20 cellular contexts compared by ENCODE assay signal in the genomic region with DNA sequence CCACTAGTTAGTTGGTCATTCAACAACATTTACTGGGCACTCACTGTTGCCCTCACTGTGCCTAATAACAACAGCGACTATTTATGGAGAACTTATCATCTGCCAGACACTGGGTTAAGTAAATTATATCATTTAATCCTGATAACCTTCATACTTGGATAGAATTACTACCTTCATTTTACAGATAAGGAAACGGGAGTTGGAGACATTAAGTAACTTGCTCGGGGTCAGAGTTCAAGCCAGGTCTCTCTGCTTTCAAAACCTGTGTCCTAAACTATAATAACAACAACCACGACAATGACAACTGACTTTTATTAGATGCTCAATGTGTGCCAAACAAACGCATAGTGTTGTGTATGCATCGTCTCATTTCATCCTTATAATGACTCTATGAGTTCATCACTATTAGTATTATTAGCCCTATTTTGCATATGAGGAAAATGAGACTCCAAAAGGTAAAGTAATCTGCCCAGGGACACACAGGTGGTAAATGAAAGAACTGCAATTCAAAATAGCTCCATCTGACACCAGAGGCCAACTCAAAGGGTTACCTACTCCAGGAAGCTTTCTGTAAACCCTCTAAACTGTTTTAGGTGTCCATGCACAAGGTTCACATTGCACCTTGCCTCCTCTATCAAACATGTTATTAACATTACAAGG.
DNase-seq lines count a peak whose midpoint lies in the region; ATAC-seq and TF ChIP-seq lines count a peak whose summit lies in the region.
"Had no signal": no experiment of that assay in that cellular context is flagged by ENCODE, and none has a peak within 500 bp of the region (broad histone marks: within the 10 kb centered on the region; RNA-seq: fewer than 3 reads in every experiment).

No MANE protein-coding gene starts in this region.

- no peaks in the 10 kb centered on the region for H3K36me3 Mint-ChIP-seq in MCF 10A (ENCODE audit: insufficient read depth, unreplicated experiment)
- H3K36me3 Mint-ChIP-seq in Caco-2 (ENCODE audit: insufficient read depth, unreplicated experiment): no peaks in the 10 kb centered on the region
- H3K36me3 Mint-ChIP-seq: CD4-positive, CD25-positive, alpha-beta regulatory T cell had no signal

- H3K9me3 Mint-ChIP-seq in MCF 10A (ENCODE audit: unreplicated experiment) (no peaks in the 10 kb centered on the region), Caco-2 (ENCODE audit: unreplicated experiment) (no peaks in the 10 kb centered on the region)
- H3K9me3 Mint-ChIP-seq: H9 had no signal

- H3K4me3 Mint-ChIP-seq in MCF 10A (ENCODE audit: unreplicated experiment): no peak overlapping the region
- H3K4me3 Mint-ChIP-seq in Caco-2 (ENCODE audit: unreplicated experiment): no peak overlapping the region
- H3K4me3 Mint-ChIP-seq: activated CD4-positive, alpha-beta T cell treated with anti-CD3 and anti-CD28 coated beads, Interleukin-2, amount 10 ng/mL, durations not matched to agents 24 days and 14 days; CD4-positive, CD25-positive, alpha-beta regulatory T cell; H9 had no signal

- DNase-seq in germinal center (ENCODE audit: low spot score): peak; percentile 4
- DNase-seq in MCF 10A (ENCODE audit: unreplicated experiment): no peak
- DNase-seq in upper lobe of right lung: no peak
- DNase-seq in NCI-H2171 (lab: John Stamatoyannopoulos, UW): no peak
- DNase-seq in Caco-2: no peak
- DNase-seq: activated CD4-positive, alpha-beta T cell treated with anti-CD3 and anti-CD28 coated beads, Interleukin-2, amount 10 ng/mL, durations not matched to agents 24 days and 14 days; CD4-positive, CD25-positive, alpha-beta regulatory T cell; central memory CD4-positive, alpha-beta T cell; DMS153; H9; left colon; NCI-H2081; NCI-H524; stimulated activated CD4-positive, alpha-beta T cell treated with anti-CD3 and anti-CD28 coated beads, Interleukin-12 subunit alpha, Interleukin-12 subunit beta, amount 100 ng/mL, for 4 hours; testis had no signal

- H3K4me1 Mint-ChIP-seq in MCF 10A (ENCODE audit: insufficient read depth, unreplicated experiment): peaks cover 12% of the 10 kb centered on the region
- H3K4me1 Mint-ChIP-seq in Caco-2 (ENCODE audit: low read depth, unreplicated experiment): peaks cover 15% of the 10 kb centered on the region
- H3K4me1 Mint-ChIP-seq: CD4-positive, CD25-positive, alpha-beta regulatory T cell had no signal

- H3K4me1 ChIP-seq in upper lobe of right lung (no peaks in the 10 kb centered on the region), Caco-2 (peaks cover 18% of the 10 kb centered on the region)
- H3K4me1 ChIP-seq: testis had no signal

- CTCF ChIA-PET in MCF 10A (lab: Yijun Ruan, JAX): interaction anchor here (1.0 to 1.6 kb wide), 2 partner anchors 10 to 12 kb away, joined by 4 to 6 read pairs; no protein-coding TSS in a partner anchor
- CTCF ChIA-PET in Caco-2 (lab: Charles Lee): interaction anchor here (1.1 kb wide), 1 partner anchor 25 kb away, joined by 5 read pairs; no protein-coding TSS in a partner anchor

- ATAC-seq in GM18502 (IDR thresholded peaks at IDR 0.05; ENCODE audit: poor library complexity, unreplicated experiment) (peak; percentile 31), GM19397 (IDR thresholded peaks at IDR 0.05; ENCODE audit: unreplicated experiment) (peak; percentile 43), HG02885 (IDR thresholded peaks at IDR 0.05; ENCODE audit: poor library complexity, unreplicated experiment) (peak; percentile 28), upper lobe of right lung (no peak)
- ATAC-seq: esophagus mucosa, left colon had no signal

- BruUV-seq in MCF 10A (replicated peaks; lab: Mats Ljungman, UMichigan) (no TSS peak), Caco-2 (replicated peaks; lab: Mats Ljungman, UMichigan) (no TSS peak)

- no peak for TF ChIP-seq CTCF in MCF 10A (IDR thresholded peaks at IDR 0.05; ENCODE audit: unreplicated experiment)
- TF ChIP-seq CTCF in upper lobe of right lung (IDR thresholded peaks at IDR 0.05): no peak
- TF ChIP-seq CTCF in Caco-2 (IDR thresholded peaks at IDR 0.05; ENCODE audit: insufficient read depth in 1 of 2, low read depth in 1 of 2, low read length in 1 of 2, severe bottlenecking in 1 of 2, unreplicated experiment in 1 of 2): no peak

- H3K9me3 ChIP-seq in upper lobe of right lung (no peaks in the 10 kb centered on the region), Caco-2 (no peaks in the 10 kb centered on the region)
- H3K9me3 ChIP-seq: testis had no signal

- no peak overlapping the region for H3K27ac ChIP-seq in upper lobe of right lung
- H3K27ac ChIP-seq: HL-60, testis had no signal

- peaks cover 72% of the 10 kb centered on the region for H3K27me3 Mint-ChIP-seq in MCF 10A (ENCODE audit: insufficient read depth, unreplicated experiment)
- no peaks in the 10 kb centered on the region for H3K27me3 Mint-ChIP-seq in Caco-2 (ENCODE audit: insufficient read depth, unreplicated experiment)
- H3K27me3 Mint-ChIP-seq: activated CD4-positive, alpha-beta T cell treated with anti-CD3 and anti-CD28 coated beads, Interleukin-2, amount 10 ng/mL, durations not matched to agents 24 days and 14 days; CD4-positive, CD25-positive, alpha-beta regulatory T cell had no signal

- no peak overlapping the region for H3K4me3 ChIP-seq in upper lobe of right lung
- no peak overlapping the region for H3K4me3 ChIP-seq in Caco-2 (ENCODE audit: low read depth, low read length)
- H3K4me3 ChIP-seq: testis had no signal

- H3K27ac Mint-ChIP-seq in MCF 10A (ENCODE audit: low read depth, unreplicated experiment) (no peak overlapping the region), Caco-2 (ENCODE audit: unreplicated experiment) (no peak overlapping the region)
- H3K27ac Mint-ChIP-seq: activated CD4-positive, alpha-beta T cell treated with anti-CD3 and anti-CD28 coated beads, Interleukin-2, amount 10 ng/mL, durations not matched to agents 24 days and 14 days; CD4-positive, CD25-positive, alpha-beta regulatory T cell; H9 had no signal

- POLR2A ChIA-PET in MCF 10A (lab: Yijun Ruan, JAX) (interaction anchor here (1.2 to 1.3 kb wide), 2 partner anchors 11 to 97 kb away, joined by 3 to 4 read pairs; no protein-coding TSS in a partner anchor), Caco-2 (lab: Charles Lee) (no interaction called here)

- H3K27me3 ChIP-seq in upper lobe of right lung: no peaks in the 10 kb centered on the region
- no peaks in the 10 kb centered on the region for H3K27me3 ChIP-seq in Caco-2 (replicated peaks; ENCODE audit: control insufficient read depth, insufficient read depth, low read length)
- H3K27me3 ChIP-seq: testis had no signal

- H3K36me3 ChIP-seq in upper lobe of right lung (no peaks in the 10 kb centered on the region), Caco-2 (ENCODE audit: control insufficient read depth, insufficient read depth, low read length) (no peaks in the 10 kb centered on the region)

- intact Hi-C loops in MCF 10A (cut with micrococcal nuclease) (no loop called here), upper lobe of right lung (cut with DNase I) (no loop called here), Caco-2 (cut with micrococcal nuclease; ENCODE audit: unreplicated experiment) (loop anchor here (5.0 kb wide), 1 partner anchor 99 kb away; a partner anchor contains a TSS)
